ENCODE assay signal across 8 cellular contexts in the genomic region with DNA sequence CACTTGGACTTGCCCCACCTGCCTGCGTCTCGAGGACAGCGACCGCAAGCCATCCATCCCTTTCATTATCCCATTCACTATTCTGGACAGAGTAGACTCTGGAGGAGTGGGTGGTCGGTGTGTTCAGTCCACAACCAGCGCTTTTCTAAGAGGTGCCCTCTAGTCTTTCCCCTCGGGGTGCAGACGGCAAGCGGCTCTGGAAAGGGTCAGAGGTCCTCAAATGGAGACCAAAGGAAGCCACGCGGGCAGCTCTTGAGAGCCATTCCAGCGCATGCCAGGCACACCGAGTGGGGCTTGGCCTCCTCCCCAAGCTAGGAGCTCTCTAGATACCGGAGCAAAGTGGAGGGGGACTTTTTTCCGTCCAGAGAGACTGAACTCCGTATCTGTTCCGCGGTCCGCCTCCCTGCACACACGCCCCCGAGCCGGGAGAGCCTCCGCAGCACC. TPM values are rescaled to one million over a fixed set of nuclear protein-coding genes. Genes with fewer than 3 reads are reported as not detected.
DNase-seq lines count a peak whose midpoint lies in the region; ATAC-seq and TF ChIP-seq lines count a peak whose summit lies in the region.

No MANE protein-coding gene starts in this region.

- no peaks in the 10 kb centered on the region for H3K36me3 Mint-ChIP-seq in activated T-cell treated with anti-CD3 and anti-CD28 coated beads, Interleukin-2, amount 50 U/mL, for 4 hours (ENCODE audit: insufficient read depth)

- H3K4me3 ChIP-seq in left ventricle myocardium inferior, result peak overlapping the region; percentile 83

- H3K9me3 ChIP-seq in ES-I3 (ENCODE audit: control insufficient read depth, insufficient read depth, low read length), result no peaks in the 10 kb centered on the region
- H3K9me3 ChIP-seq in left ventricle myocardium inferior (replicated peaks), result no peaks in the 10 kb centered on the region

- H3K27me3 ChIP-seq in left ventricle myocardium inferior (ENCODE audit: low read depth), result no peaks in the 10 kb centered on the region

- peak overlapping the region; percentile 76 for H3K9ac ChIP-seq in ES-I3 (ENCODE audit: low read depth, low read length)

- H3K4me1 Mint-ChIP-seq in activated T-cell treated with anti-CD3 and anti-CD28 coated beads, Interleukin-2, amount 50 U/mL, for 4 hours (ENCODE audit: low read depth), result peaks cover 26% of the 10 kb centered on the region

- peaks cover 53% of the 10 kb centered on the region for H3K27me3 Mint-ChIP-seq in activated T-cell treated with anti-CD3 and anti-CD28 coated beads, Interleukin-2, amount 50 U/mL, for 4 hours (ENCODE audit: low read depth)

- H3K36me3 ChIP-seq in ES-I3 (ENCODE audit: insufficient read depth, low read length), result no peaks in the 10 kb centered on the region
- no peaks in the 10 kb centered on the region for H3K36me3 ChIP-seq in left ventricle myocardium inferior

- DNase-seq in activated T-cell treated with anti-CD3 and anti-CD28 coated beads, Interleukin-2, amount 50 U/mL, for 4 hours, result peak; percentile 15
- no peak for DNase-seq in left ventricle myocardium inferior
- peak; percentile 83 for DNase-seq in retina
- no peak for DNase-seq in NCI-H2171 treated with DMSO at 0.1 percent for 48 hours (lab: John Stamatoyannopoulos, UW)
- DNase-seq in foreskin melanocyte, result no peak

- H3K9me3 Mint-ChIP-seq in activated T-cell treated with anti-CD3 and anti-CD28 coated beads, Interleukin-2, amount 50 U/mL, for 4 hours, result no peaks in the 10 kb centered on the region

- no peaks in the 10 kb centered on the region for H3K4me1 ChIP-seq in ES-I3 (ENCODE audit: insufficient read depth, low read length)
- peaks cover 24% of the 10 kb centered on the region for H3K4me1 ChIP-seq in left ventricle myocardium inferior

- H3K4me3 Mint-ChIP-seq in activated T-cell treated with anti-CD3 and anti-CD28 coated beads, Interleukin-2, amount 50 U/mL, for 4 hours, result peak overlapping the region; percentile 80

- H3K27ac ChIP-seq in left ventricle myocardium inferior (replicated peaks), result peak overlapping the region; percentile 86

- TF ChIP-seq CTCF in left ventricle myocardium inferior (IDR thresholded peaks at IDR 0.05; ENCODE audit: borderline replicate concordance), result no peak

- intact Hi-C loops in left ventricle myocardium inferior (cut with micrococcal nuclease), result no loop called here

- ATAC-seq in HG03196 (IDR thresholded peaks at IDR 0.05; ENCODE audit: unreplicated experiment) (peak; percentile 8), GM19328 (IDR thresholded peaks at IDR 0.05; ENCODE audit: unreplicated experiment) (no peak)
- peak; percentile 10 to 18 for ATAC-seq in activated T-cell treated with anti-CD3 and anti-CD28 coated beads, Interleukin-2, amount 50 U/mL, for 4 hours

RNA-seq across cellular contexts. Expression of a gene that starts 0.7 kb away (rescaled TPM):
- total RNA-seq in activated T-cell treated with anti-CD3 and anti-CD28 coated beads, Interleukin-2, amount 50 U/mL, for 4 hours, result 1 to 10 TPM; 1.8 to 4.3 (median 3.1) TPM
- 5.6 TPM for total RNA-seq in left ventricle myocardium inferior

Comparison
In these comparisons a context has a peak if more than half of its experiments do, and no peak if none do; other contexts are left out.
1. DNase-seq: peak in activated T-cell treated with anti-CD3 and anti-CD28 coated beads, Interleukin-2, amount 50 U/mL, for 4 hours (single experiment) and retina (single experiment); none in left ventricle myocardium inferior (single experiment), NCI-H2171 treated with DMSO at 0.1 percent for 48 hours (single experiment) and foreskin melanocyte (single experiment).